ENCODE assay signal across 18 cellular contexts in genomic region chr6:42365021-42365420, GRCh38.
DNase-seq lines count a peak whose midpoint lies in the region; ATAC-seq and TF ChIP-seq lines count a peak whose summit lies in the region.
"Had no signal": no experiment of that assay in that cellular context is flagged by ENCODE, and none has a peak within 500 bp of the region (broad histone marks: within the 10 kb centered on the region; RNA-seq: fewer than 3 reads in every experiment).

No MANE protein-coding gene starts in this region.

- TF ChIP-seq CTCF in right atrium auricular region (IDR thresholded peaks at IDR 0.05) (no peak), HL-60 (IDR thresholded peaks at IDR 0.05; ENCODE audit: insufficient read depth, low read length) (no peak)

- DNase-seq in Right ventricle myocardium inferior (ENCODE audit: missing footprints) (no peak), right atrium auricular region (ENCODE audit: low spot score) (no peak), HL-60 (ENCODE audit: low read depth in 1 of 2, low spot score in 1 of 2) (no peak), HEK293T (ENCODE audit: extremely low spot score) (no peak), sciatic nerve (ENCODE audit: low spot score) (no peak), NCI-H2029 treated with DMSO at 0.1 percent for 48 hours (lab: John Stamatoyannopoulos, UW) (no peak)
- DNase-seq: activated CD4-positive, alpha-beta T cell treated with anti-CD3 and anti-CD28 coated beads, Interleukin-2, amount 50 U/mL, for 1 hour; hypothalamus; kidney; NCI-H2227 treated with DMSO at 0.1 percent for 48 hours; SK-N-SH had no signal

- no peaks in the 10 kb centered on the region for H3K9me3 Mint-ChIP-seq in dendritic cell treated with granulocyte-macrophage colony-stimulating factor and Interleukin-4, amounts not matched to agents 40 ng/mL and 50 ng/mL, for 4 days
- peaks cover 3% of the 10 kb centered on the region for H3K9me3 Mint-ChIP-seq in stimulated activated memory B cell treated with anti-CD40 and anti-IgM and Interleukin-4, amounts not matched to agents 10 μg/mL and 1 μg/mL and 100 μg/mL, for 72 hours
- H3K9me3 Mint-ChIP-seq: nephron had no signal

- H3K27ac ChIP-seq in right atrium auricular region, result no peak overlapping the region
- peak overlapping the region; percentile 79 for H3K27ac ChIP-seq in HL-60 (replicated peaks)
- H3K27ac ChIP-seq: PC-9, prostate gland had no signal

- H3K9me3 ChIP-seq in right atrium auricular region, result no peaks in the 10 kb centered on the region
- H3K9me3 ChIP-seq: prostate gland, SK-N-SH had no signal

- no peak overlapping the region for H3K4me3 Mint-ChIP-seq in dendritic cell treated with granulocyte-macrophage colony-stimulating factor and Interleukin-4, amounts not matched to agents 40 ng/mL and 50 ng/mL, for 4 days
- H3K4me3 Mint-ChIP-seq in stimulated activated memory B cell treated with anti-CD40 and anti-IgM and Interleukin-4, amounts not matched to agents 10 μg/mL and 1 μg/mL and 100 μg/mL, for 72 hours, result no peak overlapping the region
- H3K4me3 Mint-ChIP-seq: B cell, nephron had no signal

- H3K4me3 ChIP-seq in right atrium auricular region, result no peak overlapping the region
- no peak overlapping the region for H3K4me3 ChIP-seq in HL-60 (replicated peaks; ENCODE audit: insufficient read depth, low read length)
- H3K4me3 ChIP-seq: PC-9, prostate gland had no signal

- POLR2A ChIA-PET in HEK293T (lab: Yijun Ruan, JAX), result no interaction called here

- peak; percentile 33 for ATAC-seq in Right ventricle myocardium inferior
- ATAC-seq in stimulated activated memory B cell treated with anti-CD40 and anti-IgM and Interleukin-4, amounts not matched to agents 10 μg/mL and 1 μg/mL and 100 μg/mL, for 72 hours, result no peak
- no peak for ATAC-seq in sciatic nerve

- H3K36me3 ChIP-seq in right atrium auricular region, result no peaks in the 10 kb centered on the region
- H3K36me3 ChIP-seq: prostate gland had no signal

- peaks cover 0 to 36% of the 10 kb centered on the region in 2 donors for H3K4me1 ChIP-seq in right atrium auricular region
- H3K4me1 ChIP-seq: prostate gland had no signal

- intact Hi-C loops in Right ventricle myocardium inferior (cut with DNase I), result no loop called here
- intact Hi-C loops in dendritic cell treated with granulocyte-macrophage colony-stimulating factor and Interleukin-4, amounts not matched to agents 40 ng/mL and 50 ng/mL, for 4 days (cut with micrococcal nuclease), result loop anchor here (5.0 kb wide), 4 partner anchors 42 to 182 kb away; partner anchors contain the start of gene TRERF1
- intact Hi-C loops in sciatic nerve (cut with DNase I), result no loop called here

- CTCF ChIA-PET in HEK293T (lab: Yijun Ruan, JAX), result no interaction called here

- H3K4me1 Mint-ChIP-seq in dendritic cell treated with granulocyte-macrophage colony-stimulating factor and Interleukin-4, amounts not matched to agents 40 ng/mL and 50 ng/mL, for 4 days (ENCODE audit: low read depth), result peaks cover 82% of the 10 kb centered on the region
- peaks cover 54% of the 10 kb centered on the region for H3K4me1 Mint-ChIP-seq in stimulated activated memory B cell treated with anti-CD40 and anti-IgM and Interleukin-4, amounts not matched to agents 10 μg/mL and 1 μg/mL and 100 μg/mL, for 72 hours

- no peaks in the 10 kb centered on the region for H3K27me3 Mint-ChIP-seq in dendritic cell treated with granulocyte-macrophage colony-stimulating factor and Interleukin-4, amounts not matched to agents 40 ng/mL and 50 ng/mL, for 4 days
- peaks cover 15% of the 10 kb centered on the region for H3K27me3 Mint-ChIP-seq in stimulated activated memory B cell treated with anti-CD40 and anti-IgM and Interleukin-4, amounts not matched to agents 10 μg/mL and 1 μg/mL and 100 μg/mL, for 72 hours
- H3K27me3 Mint-ChIP-seq: B cell had no signal

- H3K27me3 ChIP-seq in right atrium auricular region (no peaks in the 10 kb centered on the region), HL-60 (ENCODE audit: insufficient read depth, poor library complexity, severe bottlenecking) (no peaks in the 10 kb centered on the region)

- H3K27ac Mint-ChIP-seq in dendritic cell treated with granulocyte-macrophage colony-stimulating factor and Interleukin-4, amounts not matched to agents 40 ng/mL and 50 ng/mL, for 4 days, result peak overlapping the region; percentile 79
- H3K27ac Mint-ChIP-seq in stimulated activated memory B cell treated with anti-CD40 and anti-IgM and Interleukin-4, amounts not matched to agents 10 μg/mL and 1 μg/mL and 100 μg/mL, for 72 hours, result peak overlapping the region; percentile 92
- H3K27ac Mint-ChIP-seq: B cell, memory B cell had no signal

- H3K36me3 Mint-ChIP-seq in dendritic cell treated with granulocyte-macrophage colony-stimulating factor and Interleukin-4, amounts not matched to agents 40 ng/mL and 50 ng/mL, for 4 days (ENCODE audit: low read depth), result peaks cover 54% of the 10 kb centered on the region
- H3K36me3 Mint-ChIP-seq in stimulated activated memory B cell treated with anti-CD40 and anti-IgM and Interleukin-4, amounts not matched to agents 10 μg/mL and 1 μg/mL and 100 μg/mL, for 72 hours, result peaks cover 12% of the 10 kb centered on the region

TF ChIP-seq in HEK293T, 16 proteins besides CTCF, POLR2A, EP300 and RAD21:
- TF ChIP-seq LEF1 (IDR thresholded peaks at IDR 0.05; ENCODE audit: borderline replicate concordance), result no peak
- TF ChIP-seq BHLHE40 (IDR thresholded peaks at IDR 0.05; ENCODE audit: borderline replicate concordance), result no peak
- TF ChIP-seq ZNF384 (IDR thresholded peaks at IDR 0.05), result no peak
- no peak for TF ChIP-seq L3MBTL2 (conservative IDR thresholded peaks at IDR 0.05)
- TF ChIP-seq SP1 (IDR thresholded peaks at IDR 0.05), result no peak
- no peak for TF ChIP-seq HDGF (IDR thresholded peaks at IDR 0.05; ENCODE audit: borderline replicate concordance)
- no peak for TF ChIP-seq NFRKB (IDR thresholded peaks at IDR 0.05)
- TF ChIP-seq FOXM1 (IDR thresholded peaks at IDR 0.05; ENCODE audit: borderline replicate concordance), result no peak
- TF ChIP-seq FOXK2 (IDR thresholded peaks at IDR 0.05), result no peak
- TF ChIP-seq ELF4 (IDR thresholded peaks at IDR 0.05), result no peak
- TF ChIP-seq PKNOX1 (IDR thresholded peaks at IDR 0.05), result no peak
- no peak for TF ChIP-seq FOXA1 (IDR thresholded peaks at IDR 0.05)
- TF ChIP-seq CTBP1 (IDR thresholded peaks at IDR 0.05; ENCODE audit: borderline replicate concordance), result no peak
- no peak for TF ChIP-seq SUZ12 (IDR thresholded peaks at IDR 0.05)
- no peak for TF ChIP-seq ARNT (IDR thresholded peaks at IDR 0.05)
- TF ChIP-seq TARDBP (IDR thresholded peaks at IDR 0.05), result no peak
